ENCODE assay signal across 23 cellular contexts in the genomic region with DNA sequence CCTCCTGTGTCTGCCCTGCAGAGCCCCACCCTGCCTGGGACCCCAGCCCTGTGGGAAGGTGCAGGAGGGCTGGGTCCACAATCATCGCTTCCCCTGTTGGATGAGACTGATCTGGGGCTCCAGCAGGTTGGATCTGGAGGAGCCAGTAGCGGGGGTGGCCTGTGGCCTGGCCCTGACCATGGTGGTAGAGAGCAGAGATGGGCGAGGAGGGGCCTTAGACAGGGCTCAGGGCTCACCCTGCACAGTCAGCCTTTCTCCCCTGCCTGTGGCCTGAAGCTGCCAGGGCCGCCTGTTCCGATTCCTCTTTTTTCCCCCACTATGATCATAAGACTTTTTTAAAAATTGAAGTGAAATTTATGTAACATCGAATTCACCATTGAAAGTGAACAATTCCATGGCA. TPM values are rescaled to one million over a fixed set of nuclear protein-coding genes. Genes with fewer than 3 reads are reported as not detected.
A peak's percentile ranks its signal among the peaks of the same experiment; 100 is the strongest.
DNase-seq lines count a peak whose midpoint lies in the region; ATAC-seq and TF ChIP-seq lines count a peak whose summit lies in the region.
"Had no signal": no experiment of that assay in that cellular context is flagged by ENCODE, and none has a peak within 500 bp of the region (broad histone marks: within the 10 kb centered on the region; RNA-seq: fewer than 3 reads in every experiment).

No MANE protein-coding gene starts in this region.

- no peaks in the 10 kb centered on the region for H4K20me1 ChIP-seq in GM23248 (ENCODE audit: insufficient read depth)

- no peak for DNase-seq in heart left ventricle
- DNase-seq in left ventricle myocardium inferior, result no peak
- DNase-seq in left lung, result peak in 1 of 2 donors; percentile 42
- no peak for DNase-seq in stimulated activated naive B cell treated with anti-CD40 and anti-IgM and Interleukin-4, amounts not matched to agents 10 μg/mL and 1 μg/mL and 100 μg/mL, for 72 hours
- DNase-seq in GM23248, result no peak
- DNase-seq in AG08396 (ENCODE audit: low spot score), result no peak
- no peak for DNase-seq in HUDEP-2 (lab: John Stamatoyannopoulos, UW; ENCODE audit: unreplicated experiment in 76 of 76)
- DNase-seq: CD4-positive, CD25-positive, alpha-beta regulatory T cell; EL; GF-D8; GOT3; HCEC 1CT; Karpas-422; NCI-H1417 treated with DMSO at 0.1 percent for 48 hours; NCI-H187 treated with DMSO at 0.1 percent for 48 hours; NCI-H2107; NCI-H446 treated with DMSO at 0.1 percent for 48 hours; NCI-H526 treated with DMSO at 0.1 percent for 48 hours; OCI-M1; SHP77 treated with DMSO at 0.1 percent for 48 hours had no signal

- peaks cover 37% of the 10 kb centered on the region for H3K4me1 Mint-ChIP-seq in dendritic cell treated with granulocyte-macrophage colony-stimulating factor and Interleukin-4, amounts not matched to agents 40 ng/mL and 50 ng/mL, for 4 days (ENCODE audit: low read depth)
- peaks cover 0 to 5% of the 10 kb centered on the region in 2 donors for H3K4me1 Mint-ChIP-seq in stimulated activated naive B cell treated with anti-CD40 and anti-IgM and Interleukin-4, amounts not matched to agents 10 μg/mL and 1 μg/mL and 100 μg/mL, for 72 hours

- no peak for TF ChIP-seq POLR2A in heart left ventricle (IDR thresholded peaks at IDR 0.05)

- H3K27ac ChIP-seq in heart left ventricle, result peak overlapping the region in 1 of 12 donors; percentile 55
- no peak overlapping the region for H3K27ac ChIP-seq in left ventricle myocardium inferior (replicated peaks)
- no peak overlapping the region for H3K27ac ChIP-seq in left lung
- no peak overlapping the region for H3K27ac ChIP-seq in GM23248

- H3K36me3 ChIP-seq in heart left ventricle (peaks cover 2 to 100% (median 98%) of the 10 kb centered on the region in 9 donors), left ventricle myocardium inferior (peaks cover 94% of the 10 kb centered on the region), left lung (peaks cover 0 to 100% of the 10 kb centered on the region in 2 donors), GM23248 (ENCODE audit: low read depth) (peaks cover 18% of the 10 kb centered on the region; the same call in 1 of the 2 replicates)

- no peaks in the 10 kb centered on the region for H3K9me3 Mint-ChIP-seq in dendritic cell treated with granulocyte-macrophage colony-stimulating factor and Interleukin-4, amounts not matched to agents 40 ng/mL and 50 ng/mL, for 4 days
- no peaks in the 10 kb centered on the region for H3K9me3 Mint-ChIP-seq in stimulated activated naive B cell treated with anti-CD40 and anti-IgM and Interleukin-4, amounts not matched to agents 10 μg/mL and 1 μg/mL and 100 μg/mL, for 72 hours
- H3K9me3 Mint-ChIP-seq: CD4-positive, CD25-positive, alpha-beta regulatory T cell had no signal

- H3K27me3 Mint-ChIP-seq in dendritic cell treated with granulocyte-macrophage colony-stimulating factor and Interleukin-4, amounts not matched to agents 40 ng/mL and 50 ng/mL, for 4 days, result no peaks in the 10 kb centered on the region
- H3K27me3 Mint-ChIP-seq in stimulated activated naive B cell treated with anti-CD40 and anti-IgM and Interleukin-4, amounts not matched to agents 10 μg/mL and 1 μg/mL and 100 μg/mL, for 72 hours, result no peaks in the 10 kb centered on the region
- H3K27me3 Mint-ChIP-seq: B cell; CD4-positive, CD25-positive, alpha-beta regulatory T cell had no signal

- H3K36me3 Mint-ChIP-seq in dendritic cell treated with granulocyte-macrophage colony-stimulating factor and Interleukin-4, amounts not matched to agents 40 ng/mL and 50 ng/mL, for 4 days (ENCODE audit: low read depth), result peaks cover 92% of the 10 kb centered on the region
- H3K36me3 Mint-ChIP-seq in stimulated activated naive B cell treated with anti-CD40 and anti-IgM and Interleukin-4, amounts not matched to agents 10 μg/mL and 1 μg/mL and 100 μg/mL, for 72 hours, result peaks cover 52 to 74% of the 10 kb centered on the region in 2 donors

- ATAC-seq in heart left ventricle (peak in 3 of 4 donors; percentile 35 to 44 (median 39)), left lung (peak; percentile 58)
- no peak for ATAC-seq in stimulated activated naive B cell treated with anti-CD40 and anti-IgM and Interleukin-4, amounts not matched to agents 10 μg/mL and 1 μg/mL and 100 μg/mL, for 72 hours (replicated peaks)

- H3K4me1 ChIP-seq in heart left ventricle (peaks cover 0 to 9% (median 0%) of the 10 kb centered on the region in 12 donors), left ventricle myocardium inferior (peaks cover 10% of the 10 kb centered on the region), left lung (no peaks in the 10 kb centered on the region), GM23248 (ENCODE audit: insufficient read depth) (peaks cover 22% of the 10 kb centered on the region)

- H3K9me3 ChIP-seq in heart left ventricle, result no peaks in the 10 kb centered on the region
- H3K9me3 ChIP-seq in left ventricle myocardium inferior (replicated peaks), result no peaks in the 10 kb centered on the region
- no peaks in the 10 kb centered on the region for H3K9me3 ChIP-seq in left lung
- no peaks in the 10 kb centered on the region for H3K9me3 ChIP-seq in GM23248 (ENCODE audit: low read depth)

- 92 to 96% (median 94%) methylated on average over 6 of the region's 6 CpGs for WGBS in heart left ventricle, 4 donors
- 96 to 97% methylated on average over 5 to 6 of the region's 6 CpGs for WGBS in GM23248 (ENCODE audit: low coverage in 1 of 2, low lambda C conversion rate in 2 of 2, missing lambda C conversion rate in 2 of 2), 2 experiments

- H3K4me3 ChIP-seq in heart left ventricle, result no peak overlapping the region
- H3K4me3 ChIP-seq in left ventricle myocardium inferior, result no peak overlapping the region
- no peak overlapping the region for H3K4me3 ChIP-seq in left lung
- no peak overlapping the region for H3K4me3 ChIP-seq in GM23248

- intact Hi-C loops in heart left ventricle (cut with DNase I) (no loop called here), left ventricle myocardium inferior (cut with micrococcal nuclease) (no loop called here), left lung (cut with DNase I) (no loop called here)
- intact Hi-C loops in dendritic cell treated with granulocyte-macrophage colony-stimulating factor and Interleukin-4, amounts not matched to agents 40 ng/mL and 50 ng/mL, for 4 days (cut with micrococcal nuclease), result no loop called here

- H3K79me2 ChIP-seq in GM23248 (ENCODE audit: insufficient read depth), result no peaks in the 10 kb centered on the region; the same call in 1 of the 2 replicates

- no peak for TF ChIP-seq CTCF in heart left ventricle (IDR thresholded peaks at IDR 0.05)
- no peak for TF ChIP-seq CTCF in left ventricle myocardium inferior (IDR thresholded peaks at IDR 0.05; ENCODE audit: borderline replicate concordance)
- no peak for TF ChIP-seq CTCF in left lung (IDR thresholded peaks at IDR 0.05)

- peaks cover 19% of the 10 kb centered on the region; the same call in 1 of the 2 replicates for H3F3A ChIP-seq in GM23248 (ENCODE audit: insufficient read depth)

- in situ Hi-C loops in GM23248 (cut with MboI), result no loop called here

- no peaks in the 10 kb centered on the region for H3K9me2 ChIP-seq in GM23248 (ENCODE audit: insufficient read depth)

- peak overlapping the region; percentile 78 for H3K27ac Mint-ChIP-seq in dendritic cell treated with granulocyte-macrophage colony-stimulating factor and Interleukin-4, amounts not matched to agents 40 ng/mL and 50 ng/mL, for 4 days
- H3K27ac Mint-ChIP-seq in stimulated activated naive B cell treated with anti-CD40 and anti-IgM and Interleukin-4, amounts not matched to agents 10 μg/mL and 1 μg/mL and 100 μg/mL, for 72 hours, result peak overlapping the region; percentile 33
- H3K27ac Mint-ChIP-seq: B cell had no signal

- no peak overlapping the region for H2AFZ ChIP-seq in GM23248

- no peak overlapping the region for H3K4me2 ChIP-seq in GM23248 (ENCODE audit: unreplicated experiment)

- H3K9ac ChIP-seq in GM23248, result no peak overlapping the region

- H3K4me3 Mint-ChIP-seq in dendritic cell treated with granulocyte-macrophage colony-stimulating factor and Interleukin-4, amounts not matched to agents 40 ng/mL and 50 ng/mL, for 4 days, result peak overlapping the region; percentile 4
- no peak overlapping the region for H3K4me3 Mint-ChIP-seq in stimulated activated naive B cell treated with anti-CD40 and anti-IgM and Interleukin-4, amounts not matched to agents 10 μg/mL and 1 μg/mL and 100 μg/mL, for 72 hours
- H3K4me3 Mint-ChIP-seq: B cell; CD4-positive, CD25-positive, alpha-beta regulatory T cell had no signal

- H3K27me3 ChIP-seq in heart left ventricle (no peaks in the 10 kb centered on the region), left ventricle myocardium inferior (ENCODE audit: low read depth) (no peaks in the 10 kb centered on the region), left lung (no peaks in the 10 kb centered on the region), GM23248 (replicated peaks; ENCODE audit: insufficient read depth) (no peaks in the 10 kb centered on the region)

RNA-seq across cellular contexts. Expression of a gene that starts 18.2 kb away (rescaled TPM):
- total RNA-seq in heart left ventricle, result 10 to 100 TPM; 15.2 to 36.6 (median 24.7) TPM
- polyA plus RNA-seq in heart left ventricle, result 10 to 100 TPM; 18.2 to 20.7 TPM
- total RNA-seq in left ventricle myocardium inferior, result 24.4 TPM
- total RNA-seq in left lung, result 10 to 100 TPM; 46.3 to 52.7 TPM
- 18.7 and 21.0 TPM in 2 replicates for total RNA-seq in GM23248 (2014; rRNA removed; shearing (Covaris generic))
- polyA plus RNA-seq in GM23248 (2016; fragmentation: Nextera tagmentation; extraction: Ambion mirVana), result 11.9 and 14.9 TPM in 2 replicates

RNA-seq across cellular contexts. Expression of a gene that starts 41.4 kb away (rescaled TPM):
- total RNA-seq in heart left ventricle, result 1 to 10 TPM in 5 of 9 donors, under 1 TPM in 4; 0.12 to 4.1 (median 1.2) TPM
- polyA plus RNA-seq in heart left ventricle, result 1 to 10 TPM; 1.1 to 4.6 TPM
- 1.1 TPM for total RNA-seq in left ventricle myocardium inferior
- 10 to 100 TPM in 1 of 2 donors, 1 to 10 TPM in 1; 3.1 to 14.8 TPM for total RNA-seq in left lung
- not detected in 2 replicates for total RNA-seq in GM23248 (2014; rRNA removed; shearing (Covaris generic))
- not detected in 2 replicates for polyA plus RNA-seq in GM23248 (2016; fragmentation: Nextera tagmentation; extraction: Ambion mirVana)
- total RNA-seq: M059J had no signal
- polyA plus RNA-seq: CD4-positive, CD25-positive, alpha-beta regulatory T cell had no signal

Comparison
In these comparisons a context has a peak if more than half of its experiments do, and no peak if none do; other contexts are left out.
1. ATAC-seq: peak in heart left ventricle (3 of 4) and left lung (single experiment); none in stimulated activated naive B cell treated with anti-CD40 and anti-IgM and Interleukin-4, amounts not matched to agents 10 μg/mL and 1 μg/mL and 100 μg/mL, for 72 hours (0 of 2).